Comparison of ENCODE assay signal across 10 cellular contexts in the genomic region with DNA sequence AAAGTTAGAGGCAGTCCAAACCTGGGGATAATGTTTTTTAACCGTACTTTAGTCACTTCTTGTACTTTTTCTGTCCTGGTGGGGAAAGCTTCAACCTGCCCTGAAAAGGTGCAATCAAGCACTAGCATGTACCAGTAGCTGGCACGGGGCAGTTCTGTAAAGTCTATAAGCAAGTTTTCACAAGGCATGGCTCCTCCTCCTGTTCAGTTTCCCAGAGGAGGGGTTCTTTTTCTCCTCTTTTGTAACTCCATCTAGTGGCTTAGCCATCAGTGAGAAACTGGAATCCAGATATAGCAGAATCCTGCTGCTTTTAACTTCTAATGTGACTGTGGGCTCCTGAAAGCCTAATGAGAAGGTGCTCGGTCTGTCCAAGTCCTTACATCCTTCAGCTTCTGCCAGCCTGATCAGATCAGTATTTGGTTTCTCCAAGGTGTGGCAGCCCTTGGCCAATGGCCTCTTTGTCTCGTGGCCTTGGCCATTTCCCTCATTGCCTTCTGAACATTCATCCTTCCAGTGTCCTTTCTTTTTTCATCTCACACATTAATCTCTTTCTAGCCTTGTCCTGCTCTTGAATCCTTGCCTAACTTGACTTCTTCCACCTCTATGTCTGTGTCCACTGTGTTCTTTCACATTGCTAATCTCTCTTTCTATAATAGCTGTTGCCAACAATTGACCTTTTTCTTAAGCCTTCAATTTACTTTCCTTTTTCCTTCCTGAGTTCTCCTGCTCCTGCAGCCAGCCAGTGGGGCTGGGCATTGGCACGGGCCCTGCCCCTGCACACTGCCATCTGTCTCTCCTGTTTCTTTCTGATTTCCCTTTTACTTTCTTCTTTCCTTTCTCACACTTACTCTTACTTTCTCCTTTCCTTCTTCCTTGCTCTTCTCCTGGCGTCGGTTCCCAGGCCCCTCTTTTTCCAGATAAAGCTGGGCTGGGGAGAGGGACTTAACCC.
DNase-seq lines count a peak whose midpoint lies in the region; ATAC-seq, FAIRE-seq and TF ChIP-seq lines count a peak whose summit lies in the region.
"Had no signal": no experiment of that assay in that cellular context is flagged by ENCODE, and none has a peak within 500 bp of the region (broad histone marks: within the 10 kb centered on the region; RNA-seq: fewer than 3 reads in every experiment).

No MANE protein-coding gene starts in this region.

- H3K36me3 ChIP-seq in A673 (ENCODE audit: insufficient read depth, low read length, poor library complexity, severe bottlenecking) (no peaks in the 10 kb centered on the region), bronchial epithelial cell (ENCODE audit: control insufficient read depth, insufficient read depth, low read length) (no peaks in the 10 kb centered on the region)

- no peaks in the 10 kb centered on the region for H3K27me3 ChIP-seq in A673 (replicated peaks; ENCODE audit: insufficient read depth, low read depth, low read length, poor library complexity)
- no peaks in the 10 kb centered on the region for H3K27me3 ChIP-seq in bronchial epithelial cell (ENCODE audit: control insufficient read depth, insufficient read depth, low read length)

- CTCF ChIA-PET in A673 (lab: Charles Lee): no interaction called here

- no peak overlapping the region for H3K27ac ChIP-seq in A673 (ENCODE audit: low read depth, low read length, poor library complexity, severe bottlenecking)

- H3K4me1 ChIP-seq in A673 (ENCODE audit: insufficient read depth, low read length, poor library complexity, severe bottlenecking): no peaks in the 10 kb centered on the region

- H3K9me3 ChIP-seq in A673 (ENCODE audit: low read depth, low read length, poor library complexity, severe bottlenecking): no peaks in the 10 kb centered on the region

- intact Hi-C loops in A673 (cut with micrococcal nuclease; ENCODE audit: unreplicated experiment): no loop called here

- peak; percentile 56 for DNase-seq in A673 (ENCODE audit: low spot score)
- peak; percentile 69 for DNase-seq in bronchial epithelial cell (ENCODE audit: low read depth)
- peak; percentile 16 to 17 for DNase-seq in lung microvascular endothelial cell (ENCODE audit: low read depth in 2 of 2)
- DNase-seq in NK-92 treated with Interleukin-12 subunit alpha and Interleukin-12 subunit beta, amount 100 ng/mL, for 24 hours (lab: John Stamatoyannopoulos, UW): no peak
- no peak for DNase-seq in SKM-1 treated with dmso at 0.1 percent for 144 hours (lab: John Stamatoyannopoulos, UW; ENCODE audit: unreplicated experiment)
- DNase-seq: NCI-H187; stimulated activated naive B cell treated with anti-CD40 and anti-IgM and Interleukin-4, amounts not matched to agents 10 μg/mL and 1 μg/mL and 100 μg/mL, for 72 hours had no signal

- FAIRE-seq in bronchial epithelial cell (lab: Jason Lieb, UNC): no peak

- TF ChIP-seq CTCF in A673 (conservative IDR thresholded peaks at IDR 0.05; ENCODE audit: low read depth, low read length) (0 out of 2 replicates have a peak, but pooled peaks have one; percentile 26), bronchial epithelial cell (IDR thresholded peaks at IDR 0.05; ENCODE audit: insufficient read depth, low read length, severe bottlenecking) (peak; percentile 22)

- POLR2A ChIA-PET in A673 (lab: Charles Lee; ENCODE audit: low non-redundant PET): interaction anchor here (0.6 kb wide), 1 partner anchor 31 kb away, joined by 3 read pairs; no protein-coding TSS in a partner anchor

- H3K4me3 ChIP-seq in A673 (ENCODE audit: low read depth, low read length, poor library complexity, severe bottlenecking): peak overlapping the region; percentile 38
- no peak overlapping the region for H3K4me3 ChIP-seq in bronchial epithelial cell (ENCODE audit: low read depth, low read length)

- ATAC-seq in HG03571 (IDR thresholded peaks at IDR 0.05; ENCODE audit: unreplicated experiment) (peak; percentile 18), HG03378 (IDR thresholded peaks at IDR 0.05; ENCODE audit: unreplicated experiment) (no peak), GM19397 (IDR thresholded peaks at IDR 0.05; ENCODE audit: unreplicated experiment) (no peak)

- BruUV-seq in A673 (replicated peaks; lab: Mats Ljungman, UMichigan): no TSS peak

Comparison
In these comparisons a context has a peak if more than half of its experiments do, and no peak if none do; other contexts are left out.
1. DNase-seq: peak in A673 (single experiment), bronchial epithelial cell (single experiment) and lung microvascular endothelial cell (2 of 2); none in NK-92 treated with Interleukin-12 subunit alpha and Interleukin-12 subunit beta, amount 100 ng/mL, for 24 hours (single experiment) and SKM-1 treated with dmso at 0.1 percent for 144 hours (single experiment).